In genomic region chr14:60064491-60065072, GRCh38 we compare ENCODE assay signal across 10 cellular contexts. TPM values are rescaled to one million over a fixed set of nuclear protein-coding genes. Genes with fewer than 3 reads are reported as not detected.
DNase-seq lines count a peak whose midpoint lies in the region; ATAC-seq and TF ChIP-seq lines count a peak whose summit lies in the region.
"Had no signal": no experiment of that assay in that cellular context is flagged by ENCODE, and none has a peak within 500 bp of the region (broad histone marks: within the 10 kb centered on the region; RNA-seq: fewer than 3 reads in every experiment).

No MANE protein-coding gene starts in this region.

- DNase-seq in ELR (ENCODE audit: low read depth) (peak; percentile 64), SK-N-DZ (ENCODE audit: low spot score) (peak; percentile 9), fibroblast of villous mesenchyme (ENCODE audit: low read depth) (peak; percentile 62), smooth muscle cell (lab: John Stamatoyannopoulos, UW; ENCODE audit: unreplicated experiment) (no peak), T1000 (lab: John Stamatoyannopoulos, UW) (no peak)

- TF ChIP-seq CTCF in fibroblast of villous mesenchyme (IDR thresholded peaks at IDR 0.05; ENCODE audit: insufficient read depth, low read depth, low read length) (peak; percentile 63), smooth muscle cell (IDR thresholded peaks at IDR 0.05; ENCODE audit: borderline replicate concordance, insufficient read depth, poor library complexity, severe bottlenecking) (peak; percentile 65)

- H3K9me3 ChIP-seq in smooth muscle cell (replicated peaks; ENCODE audit: low read depth), result no peaks in the 10 kb centered on the region
- H3K9me3 ChIP-seq: SJCRH30 had no signal

- H3K79me2 ChIP-seq in smooth muscle cell (ENCODE audit: low read depth), result no peaks in the 10 kb centered on the region

- ATAC-seq in HG02852 (IDR thresholded peaks at IDR 0.05; ENCODE audit: unreplicated experiment) (peak; percentile 68), GM21786 (IDR thresholded peaks at IDR 0.05; ENCODE audit: unreplicated experiment) (no peak), HG02610 (IDR thresholded peaks at IDR 0.05; ENCODE audit: unreplicated experiment) (no peak)

- no peak overlapping the region for H3K4me3 ChIP-seq in fibroblast of villous mesenchyme (ENCODE audit: low read depth, low read length)
- no peak overlapping the region for H3K4me3 ChIP-seq in smooth muscle cell
- H3K4me3 ChIP-seq: SJCRH30, skin epidermis had no signal

- H3K27ac ChIP-seq in smooth muscle cell (ENCODE audit: low read depth), result no peak overlapping the region
- H3K27ac ChIP-seq: SJCRH30, skin epidermis had no signal

- H3K4me2 ChIP-seq in smooth muscle cell, result no peak overlapping the region

- no peaks in the 10 kb centered on the region for H4K20me1 ChIP-seq in smooth muscle cell (ENCODE audit: low read depth)

- no peaks in the 10 kb centered on the region for H3K27me3 ChIP-seq in smooth muscle cell (ENCODE audit: low read depth)
- H3K27me3 ChIP-seq: SJCRH30 had no signal

- H2AFZ ChIP-seq in smooth muscle cell (ENCODE audit: low read depth), result no peak overlapping the region

- no peaks in the 10 kb centered on the region for H3F3A ChIP-seq in smooth muscle cell (ENCODE audit: low read depth)

- H3K4me1 ChIP-seq in smooth muscle cell (ENCODE audit: low read depth), result peaks cover 3% of the 10 kb centered on the region
- H3K4me1 ChIP-seq: SJCRH30 had no signal

- no peaks in the 10 kb centered on the region for H3K36me3 ChIP-seq in smooth muscle cell (ENCODE audit: low read depth)
- H3K36me3 ChIP-seq: SJCRH30 had no signal

- no peak overlapping the region for H3K9ac ChIP-seq in smooth muscle cell (ENCODE audit: low read depth)

RNA-seq across cellular contexts. Expression of gene PCNX4, which starts 27.1 kb away (rescaled TPM):
- polyA plus RNA-seq in SK-N-DZ (2014; cell fraction: cytosol; rRNA removed), result 79.0 and 87.1 TPM in 2 replicates
- polyA plus RNA-seq in SK-N-DZ (2014; cell fraction: nucleus; rRNA removed), result 74.6 and 128 TPM in 2 replicates
- total RNA-seq in fibroblast of villous mesenchyme, result 120 and 138 TPM in 2 replicates
- total RNA-seq in smooth muscle cell, result 67.9 and 93.9 TPM in 2 replicates
- polyA plus RNA-seq in smooth muscle cell, result 24.1 and 28.2 TPM in 2 replicates

Comparison
In these comparisons a context has a peak if more than half of its experiments do, and no peak if none do; other contexts are left out.
1. DNase-seq: peak in ELR (single experiment), SK-N-DZ (single experiment) and fibroblast of villous mesenchyme (single experiment); none in smooth muscle cell (single experiment) and T1000 (single experiment).